8 cellular contexts compared by ENCODE assay signal in genomic region chr13:21670006-21670882, GRCh38. TPM values are rescaled to one million over a fixed set of nuclear protein-coding genes. Genes with fewer than 3 reads are reported as not detected.
DNase-seq lines count a peak whose midpoint lies in the region; ATAC-seq lines count a peak whose summit lies in the region.

No MANE protein-coding gene starts in this region.

- peak overlapping the region; percentile 99 for H3K4me2 ChIP-seq in Karpas-422 (ENCODE audit: low read depth, low read length, poor library complexity, severe bottlenecking)

- H3K79me2 ChIP-seq in Karpas-422 (ENCODE audit: low read length) = no peaks in the 10 kb centered on the region

- DNase-seq in EH (ENCODE audit: low read depth) (peak; percentile 46), Karpas-422 (peak; percentile 91), T-helper 22 cell (ENCODE audit: low read depth) (peak; percentile 25), T47D (ENCODE audit: low read depth in 1 of 2, low spot score in 1 of 2) (peak; percentile 54 to 63), islet precursor cell (peak; percentile 77), A172 (ENCODE audit: low spot score) (no peak)
- DNase-seq in stimulated activated CD4-positive, alpha-beta T cell treated with anti-CD3 and anti-CD28 coated beads, Interleukin-15, amount 100 ng/mL, for 1 hour (ENCODE audit: low read depth in 1 of 2, low spot score in 1 of 2) = peak; percentile 25 to 50

- H4K20me1 ChIP-seq in Karpas-422 (ENCODE audit: insufficient read depth, low read depth, low read length) = no peaks in the 10 kb centered on the region

- peak overlapping the region; percentile 100 for H2AFZ ChIP-seq in Karpas-422 (ENCODE audit: low read length)

- peak overlapping the region; percentile 77 for H3K9ac ChIP-seq in Karpas-422 (ENCODE audit: low read length)

- no peaks in the 10 kb centered on the region for H3K36me3 ChIP-seq in Karpas-422 (ENCODE audit: insufficient read depth, low read length)

- H3K4me3 ChIP-seq in Karpas-422 (ENCODE audit: low read length) = peak overlapping the region; percentile 90

- peak; percentile 44 for ATAC-seq in GM21723 (IDR thresholded peaks at IDR 0.05; ENCODE audit: unreplicated experiment)

- H3K27me3 ChIP-seq in Karpas-422 (ENCODE audit: low read length) = no peaks in the 10 kb centered on the region

- H3K9me3 ChIP-seq in Karpas-422 (ENCODE audit: low read length) = no peaks in the 10 kb centered on the region

- in situ Hi-C loops in T47D (cut with HindIII; ENCODE audit: low pct_unique_long_range_greater_than_20kb, low sequenced_read_pairs) = no loop called here

- H3K27ac ChIP-seq in Karpas-422 (ENCODE audit: low read length) = peak overlapping the region; percentile 71; the same call in 1 of the 2 replicates

- H3K4me1 ChIP-seq in Karpas-422 (ENCODE audit: low read length) = peaks cover 57% of the 10 kb centered on the region

- no peaks in the 10 kb centered on the region for H3K9me2 ChIP-seq in Karpas-422 (replicated peaks; ENCODE audit: insufficient read depth, low read length)

RNA-seq across cellular contexts. Expression of gene FGF9, which starts 0.6 kb away (rescaled TPM):
- 0.11 and 2.9 TPM in 2 replicates for total RNA-seq in Karpas-422 (2014; rRNA removed; shearing (Covaris generic); ENCODE audit: low replicate concordance)
- not detected in 2 replicates for total RNA-seq in A172 (2014; rRNA removed; shearing (Covaris generic))
